ENCODE assay signal across 18 cellular contexts in genomic region chr2:136049991-136050573, GRCh38.
DNase-seq lines count a peak whose midpoint lies in the region; ATAC-seq and TF ChIP-seq lines count a peak whose summit lies in the region.
"Had no signal": no experiment of that assay in that cellular context is flagged by ENCODE, and none has a peak within 500 bp of the region (broad histone marks: within the 10 kb centered on the region; RNA-seq: fewer than 3 reads in every experiment).

No MANE protein-coding gene starts in this region.

- no peaks in the 10 kb centered on the region for H3K27me3 Mint-ChIP-seq in CD8-positive, alpha-beta T cell (ENCODE audit: low read depth)
- no peaks in the 10 kb centered on the region for H3K27me3 Mint-ChIP-seq in activated T-helper 17 cell treated with anti-CD3 and anti-CD28 coated beads, Interleukin-2, amount 50 U/mL, for 72 hours

- H3K9me3 Mint-ChIP-seq in CD8-positive, alpha-beta T cell, result no peaks in the 10 kb centered on the region
- H3K9me3 Mint-ChIP-seq in activated T-helper 17 cell treated with anti-CD3 and anti-CD28 coated beads, Interleukin-2, amount 50 U/mL, for 72 hours, result peaks cover 8% of the 10 kb centered on the region

- H3K4me1 ChIP-seq in CD8-positive, alpha-beta T cell (ENCODE audit: insufficient read depth, low read length), result peaks cover 80% of the 10 kb centered on the region
- H3K4me1 ChIP-seq: adrenal gland, testis had no signal

- H3K36me3 ChIP-seq in CD8-positive, alpha-beta T cell (ENCODE audit: insufficient read depth, low read length), result no peaks in the 10 kb centered on the region
- H3K36me3 ChIP-seq: adrenal gland had no signal

- peaks cover 79% of the 10 kb centered on the region for H3K4me1 Mint-ChIP-seq in CD8-positive, alpha-beta T cell (ENCODE audit: low read depth)
- peaks cover 61% of the 10 kb centered on the region for H3K4me1 Mint-ChIP-seq in activated T-helper 17 cell treated with anti-CD3 and anti-CD28 coated beads, Interleukin-2, amount 50 U/mL, for 72 hours

- no peak overlapping the region for H3K27ac ChIP-seq in CD8-positive, alpha-beta T cell (ENCODE audit: low read depth, low read length)
- H3K27ac ChIP-seq: adrenal gland, testis had no signal

- H3K27ac Mint-ChIP-seq in CD8-positive, alpha-beta T cell, result peak overlapping the region; percentile 86
- H3K27ac Mint-ChIP-seq in activated T-helper 17 cell treated with anti-CD3 and anti-CD28 coated beads, Interleukin-2, amount 50 U/mL, for 72 hours, result peak overlapping the region; percentile 99

- CTCF ChIA-PET in CD8-positive, alpha-beta T cell (lab: Charles Lee), result no interaction called here

- POLR2A ChIA-PET in CD8-positive, alpha-beta T cell (lab: Charles Lee), result interaction anchor here (0.6 to 1.0 kb wide), 2 partner anchors 9 to 74 kb away, joined by 4 read pairs; no protein-coding TSS in a partner anchor

- H3K4me3 Mint-ChIP-seq in CD8-positive, alpha-beta T cell, result no peak overlapping the region
- peak overlapping the region; percentile 88 for H3K4me3 Mint-ChIP-seq in activated T-helper 17 cell treated with anti-CD3 and anti-CD28 coated beads, Interleukin-2, amount 50 U/mL, for 72 hours

- intact Hi-C loops in CD8-positive, alpha-beta T cell (cut with DNase I, micrococcal nuclease), result loop anchor here (5.0 kb wide), 7 partner anchors 43 to 277 kb away; partner anchors contain the start of genes CXCR4 (in 1 of the 2) and DARS1 (in 1 of the 2)

- H3K4me3 ChIP-seq in CD8-positive, alpha-beta T cell (ENCODE audit: low read depth, low read length), result no peak overlapping the region
- H3K4me3 ChIP-seq: adrenal gland, testis had no signal

- no peaks in the 10 kb centered on the region for H3K9me3 ChIP-seq in CD8-positive, alpha-beta T cell (ENCODE audit: low read length)
- H3K9me3 ChIP-seq: adrenal gland, testis had no signal

- H3K36me3 Mint-ChIP-seq in CD8-positive, alpha-beta T cell, result no peaks in the 10 kb centered on the region
- H3K36me3 Mint-ChIP-seq in activated T-helper 17 cell treated with anti-CD3 and anti-CD28 coated beads, Interleukin-2, amount 50 U/mL, for 72 hours (ENCODE audit: low read depth), result peaks cover 9% of the 10 kb centered on the region

- ATAC-seq in CD8-positive, alpha-beta T cell, result no peak
- no peak for ATAC-seq in activated T-helper 17 cell treated with anti-CD3 and anti-CD28 coated beads, Interleukin-2, amount 50 U/mL, for 72 hours (replicated peaks)
- no peak for ATAC-seq in GM21423 (IDR thresholded peaks at IDR 0.05; ENCODE audit: unreplicated experiment)
- no peak for ATAC-seq in HG03108 (IDR thresholded peaks at IDR 0.05; ENCODE audit: unreplicated experiment)
- no peak for ATAC-seq in GM21529 (IDR thresholded peaks at IDR 0.05; ENCODE audit: unreplicated experiment)

- DNase-seq in Ammon's horn (ENCODE audit: low spot score), result peak; percentile 62
- no peak for DNase-seq in CD8-positive, alpha-beta T cell
- peak; percentile 76 for DNase-seq in medulla oblongata (ENCODE audit: extremely low spot score)
- no peak for DNase-seq in NCI-H1694 treated with DMSO at 0.1 percent for 48 hours (lab: John Stamatoyannopoulos, UW)
- DNase-seq: activated CD8-positive, alpha-beta memory T cell treated with anti-CD3 and anti-CD28 coated beads, Interleukin-2, amount 50 U/mL, for 4 hours; adrenal gland; Calu3; central memory CD4-positive, alpha-beta T cell; effector CD8-positive, alpha-beta T cell; NCI-H1436 treated with DMSO at 0.1 percent for 48 hours; NCI-H226; NK-92 treated with Interleukin-12 subunit alpha and Interleukin-12 subunit beta, amount 100 ng/mL, for 24 hours; stimulated activated CD4-positive, alpha-beta T cell treated with anti-CD3 and anti-CD28 coated beads, Interleukin-1b, Interleukin-23, amount 100 ng/mL, for 48 hours; testis had no signal

- no peaks in the 10 kb centered on the region for H3K27me3 ChIP-seq in CD8-positive, alpha-beta T cell (ENCODE audit: insufficient read depth, low read length)
- H3K27me3 ChIP-seq: adrenal gland, testis had no signal

- TF ChIP-seq CTCF in CD8-positive, alpha-beta T cell (IDR thresholded peaks at IDR 0.05), result no peak

Comparison
In these comparisons a context has a peak if more than half of its experiments do, and no peak if none do; other contexts are left out.
1. DNase-seq: peak in Ammon's horn (single experiment) and medulla oblongata (single experiment); none in CD8-positive, alpha-beta T cell (0 of 7) and NCI-H1694 treated with DMSO at 0.1 percent for 48 hours (single experiment).